18 cellular contexts compared by ENCODE assay signal in genomic region chr5:122220498-122220897, GRCh38.
DNase-seq lines count a peak whose midpoint lies in the region; ATAC-seq, FAIRE-seq and TF ChIP-seq lines count a peak whose summit lies in the region.
"Had no signal": no experiment of that assay in that cellular context is flagged by ENCODE, and none has a peak within 500 bp of the region (broad histone marks: within the 10 kb centered on the region; RNA-seq: fewer than 3 reads in every experiment).

No MANE protein-coding gene starts in this region.

- no peak overlapping the region for H3K23ac ChIP-seq in mesenchymal stem cell (ENCODE audit: low read length in 2 of 2)

- TF ChIP-seq POLR2A in GM12891 (IDR thresholded peaks at IDR 0.05; ENCODE audit: low read depth, low read length), result no peak

- FAIRE-seq in GM12891 (lab: Jason Lieb, UNC), result no peak

- CTCF ChIA-PET in activated CD8-positive, alpha-beta memory T cell treated with anti-CD3 and anti-CD28 coated beads, Interleukin-2, amount 10 ng/mL, durations not matched to agents 7 days and 5 days (lab: Charles Lee), result no interaction called here

- H3K4me2 ChIP-seq in mesenchymal stem cell (ENCODE audit: low read length, poor library complexity, severe bottlenecking), result no peak overlapping the region

- peak overlapping the region; percentile 49 for H2BK120ac ChIP-seq in mesenchymal stem cell (ENCODE audit: low read depth, low read length)

- no peak for TF ChIP-seq CTCF in heart right ventricle (IDR thresholded peaks at IDR 0.05)

- no peaks in the 10 kb centered on the region for H3K4me1 Mint-ChIP-seq in activated CD8-positive, alpha-beta memory T cell treated with anti-CD3 and anti-CD28 coated beads, Interleukin-2, amount 10 ng/mL, durations not matched to agents 7 days and 5 days
- H3K4me1 Mint-ChIP-seq: CD8-positive, alpha-beta memory T cell had no signal

- H3K27ac Mint-ChIP-seq in activated CD8-positive, alpha-beta memory T cell treated with anti-CD3 and anti-CD28 coated beads, Interleukin-2, amount 10 ng/mL, durations not matched to agents 7 days and 5 days, result no peak overlapping the region
- H3K27ac Mint-ChIP-seq: CD8-positive, alpha-beta memory T cell; HFFc6 had no signal

- peak in 7 of 8 donors; percentile 42 to 87 (median 62) for ATAC-seq in heart right ventricle
- ATAC-seq in HG03439 (IDR thresholded peaks at IDR 0.05; ENCODE audit: unreplicated experiment), result no peak
- no peak for ATAC-seq in activated CD8-positive, alpha-beta memory T cell treated with anti-CD3 and anti-CD28 coated beads, Interleukin-2, amount 10 ng/mL, durations not matched to agents 7 days and 5 days
- ATAC-seq: PC-3, SK-N-SH treated with all-trans-retinoic acid at 6 μM for 48 hours had no signal

- DNase-seq in GM12891 (ENCODE audit: insufficient read length, low spot score) (no peak), NOMO-1 (lab: John Stamatoyannopoulos, UW; ENCODE audit: unreplicated experiment in 2 of 2) (peak; percentile 33 to 69), heart right ventricle (peak in 1 of 2 donors; percentile 9), mesenchymal stem cell (no peak), NCI-H748 treated with DMSO at 0.1 percent for 48 hours (lab: John Stamatoyannopoulos, UW) (no peak), HuH-7 (ENCODE audit: low spot score) (no peak)
- no peak for DNase-seq in activated CD8-positive, alpha-beta memory T cell treated with anti-CD3 and anti-CD28 coated beads, Interleukin-2, amount 10 ng/mL, durations not matched to agents 7 days and 5 days
- DNase-seq: BE2C; CD8-positive, alpha-beta memory T cell; GF-D8; HFFc6; KBM-7; NCI-H187 treated with DMSO at 0.1 percent for 48 hours; NCI-H446 treated with DMSO at 0.1 percent for 48 hours; PC-3 had no signal

- H2BK5ac ChIP-seq in mesenchymal stem cell (ENCODE audit: low read depth, low read length, poor library complexity, severe bottlenecking), result no peak overlapping the region

- no peaks in the 10 kb centered on the region for H3K36me3 Mint-ChIP-seq in activated CD8-positive, alpha-beta memory T cell treated with anti-CD3 and anti-CD28 coated beads, Interleukin-2, amount 10 ng/mL, durations not matched to agents 7 days and 5 days
- H3K36me3 Mint-ChIP-seq: CD8-positive, alpha-beta memory T cell had no signal

- H3K18ac ChIP-seq in mesenchymal stem cell (ENCODE audit: low read depth in 1 of 2, low read length in 2 of 2), result peak overlapping the region in 1 of 2 experiments; percentile 21

- H3K27ac ChIP-seq in heart right ventricle (peak overlapping the region in 1 of 10 donors; percentile 21), mesenchymal stem cell (ENCODE audit: low read length, poor library complexity, severe bottlenecking) (no peak overlapping the region)
- H3K27ac ChIP-seq: HL-60 had no signal

- H3K4me1 ChIP-seq in heart right ventricle (peaks cover 0 to 6% (median 0%) of the 10 kb centered on the region in 9 donors), mesenchymal stem cell (ENCODE audit: control insufficient read depth, insufficient read depth, low read depth, low read length) (no peaks in the 10 kb centered on the region)
- H3K4me1 ChIP-seq: BE2C had no signal

- no peaks in the 10 kb centered on the region for H3K27me3 Mint-ChIP-seq in activated CD8-positive, alpha-beta memory T cell treated with anti-CD3 and anti-CD28 coated beads, Interleukin-2, amount 10 ng/mL, durations not matched to agents 7 days and 5 days

- no peak overlapping the region for H2BK12ac ChIP-seq in mesenchymal stem cell (ENCODE audit: low read length in 2 of 2)

- no peaks in the 10 kb centered on the region for H3K9me3 Mint-ChIP-seq in activated CD8-positive, alpha-beta memory T cell treated with anti-CD3 and anti-CD28 coated beads, Interleukin-2, amount 10 ng/mL, durations not matched to agents 7 days and 5 days (ENCODE audit: low read depth)
- H3K9me3 Mint-ChIP-seq: HFFc6 had no signal

- intact Hi-C loops in heart right ventricle (cut with DNase I), result no loop called here

- H3K79me1 ChIP-seq in mesenchymal stem cell (replicated peaks; ENCODE audit: low read length, poor library complexity, severe bottlenecking), result no peaks in the 10 kb centered on the region

- H3K27me3 ChIP-seq in heart right ventricle (no peaks in the 10 kb centered on the region), mesenchymal stem cell (ENCODE audit: control insufficient read depth in 1 of 2, insufficient read depth in 1 of 2, low read length in 2 of 2) (no peaks in the 10 kb centered on the region)

- H2AK5ac ChIP-seq in mesenchymal stem cell (ENCODE audit: low read length, severe bottlenecking), result no peak overlapping the region

- H3K9me3 ChIP-seq in heart right ventricle, result peaks cover 0 to 24% (median 0%) of the 10 kb centered on the region in 11 donors
- no peaks in the 10 kb centered on the region for H3K9me3 ChIP-seq in mesenchymal stem cell (ENCODE audit: control insufficient read depth, low read length)
- H3K9me3 ChIP-seq: BE2C had no signal

- no peak overlapping the region for H3K4me3 Mint-ChIP-seq in activated CD8-positive, alpha-beta memory T cell treated with anti-CD3 and anti-CD28 coated beads, Interleukin-2, amount 10 ng/mL, durations not matched to agents 7 days and 5 days
- H3K4me3 Mint-ChIP-seq: CD8-positive, alpha-beta memory T cell; HFFc6 had no signal

- H3K4me3 ChIP-seq in heart right ventricle (no peak overlapping the region), mesenchymal stem cell (ENCODE audit: insufficient read depth in 1 of 2, low read depth in 1 of 2, low read length in 2 of 2) (no peak overlapping the region)

- no peak overlapping the region for H4K8ac ChIP-seq in mesenchymal stem cell (ENCODE audit: low read length)

- no peak overlapping the region for H2AFZ ChIP-seq in mesenchymal stem cell (ENCODE audit: low read depth, low read length)

- no peak overlapping the region for H3K14ac ChIP-seq in mesenchymal stem cell (ENCODE audit: low read length in 2 of 2)

- H3K36me3 ChIP-seq in heart right ventricle, result no peaks in the 10 kb centered on the region
- H3K36me3 ChIP-seq in mesenchymal stem cell (ENCODE audit: control insufficient read depth in 1 of 2, insufficient read depth in 2 of 2, low read depth in 1 of 2, low read length in 2 of 2), result no peaks in the 10 kb centered on the region
- H3K36me3 ChIP-seq: BE2C had no signal

- WGBS in heart right ventricle, 2 donors, result 72 to 75% methylated on average over 5 of the region's 5 CpGs
- 93% methylated on average over 5 of the region's 5 CpGs for WGBS in mesenchymal stem cell

- no peak overlapping the region for H3K9ac ChIP-seq in mesenchymal stem cell (ENCODE audit: low read length)

- H2BK15ac ChIP-seq in mesenchymal stem cell (ENCODE audit: low read depth, poor library complexity, severe bottlenecking), result no peak overlapping the region

- no peak overlapping the region for H4K91ac ChIP-seq in mesenchymal stem cell (ENCODE audit: low read length)

- no peak overlapping the region for H3K4ac ChIP-seq in mesenchymal stem cell (ENCODE audit: low read depth in 1 of 2, low read length in 2 of 2)

TF ChIP-seq in GM12891, 5 proteins besides CTCF, POLR2A, EP300 and RAD21:
- 0 out of 2 replicates have a peak, but pooled peaks have one; percentile 27 for TF ChIP-seq SPI1 (IDR thresholded peaks at IDR 0.05; ENCODE audit: low read depth, low read length)
- TF ChIP-seq TAF1 (IDR thresholded peaks at IDR 0.05; ENCODE audit: low read depth, low read length), result no peak
- no peak for TF ChIP-seq POU2F2 (IDR thresholded peaks at IDR 0.05; ENCODE audit: low read depth, low read length)

Comparison
In these comparisons a context has a peak if more than half of its experiments do, and no peak if none do; other contexts are left out.
1. DNase-seq: peak in NOMO-1 (2 of 2); none in GM12891 (single experiment), mesenchymal stem cell (single experiment), NCI-H748 treated with DMSO at 0.1 percent for 48 hours (single experiment), activated CD8-positive, alpha-beta memory T cell treated with anti-CD3 and anti-CD28 coated beads, Interleukin-2, amount 10 ng/mL, durations not matched to agents 7 days and 5 days (single experiment) and HuH-7 (single experiment).
2. ATAC-seq: peak in heart right ventricle (7 of 8); none in HG03439 (single experiment) and activated CD8-positive, alpha-beta memory T cell treated with anti-CD3 and anti-CD28 coated beads, Interleukin-2, amount 10 ng/mL, durations not matched to agents 7 days and 5 days (single experiment).